Comparison of ENCODE assay signal across 1 cellular context in genomic region chr16:67979955-67980678, GRCh38.
TF ChIP-seq lines count a peak whose summit lies in the region.

Gene DPEP3, minus strand, starts transcription at chr16:67980499. Its CDS starts 119 bp downstream, at chr16:67980380.

TF ChIP-seq in K562, 482 proteins besides CTCF, POLR2A, EP300 and RAD21 (continued from another document):
- peak; percentile 96 for TF ChIP-seq ZBTB33 (CRISPR knock-in tag; IDR thresholded peaks at IDR 0.05)
- no peak for TF ChIP-seq TAL1 (IDR thresholded peaks at IDR 0.05)
- no peak for TF ChIP-seq ZNF175 (CRISPR knock-in tag; IDR thresholded peaks at IDR 0.05; ENCODE audit: low read depth)
- no peak for TF ChIP-seq SETDB1 (IDR thresholded peaks at IDR 0.05; ENCODE audit: low read length)
- no peak for TF ChIP-seq ZNF57 (CRISPR knock-in tag; IDR thresholded peaks at IDR 0.05)
- no peak for TF ChIP-seq ZNF263 (CRISPR knock-in tag; IDR thresholded peaks at IDR 0.05; ENCODE audit: borderline replicate concordance)
- no peak for TF ChIP-seq SMAD2 (IDR thresholded peaks at IDR 0.05; ENCODE audit: low read depth, low read length)
- TF ChIP-seq, protein P1, sequence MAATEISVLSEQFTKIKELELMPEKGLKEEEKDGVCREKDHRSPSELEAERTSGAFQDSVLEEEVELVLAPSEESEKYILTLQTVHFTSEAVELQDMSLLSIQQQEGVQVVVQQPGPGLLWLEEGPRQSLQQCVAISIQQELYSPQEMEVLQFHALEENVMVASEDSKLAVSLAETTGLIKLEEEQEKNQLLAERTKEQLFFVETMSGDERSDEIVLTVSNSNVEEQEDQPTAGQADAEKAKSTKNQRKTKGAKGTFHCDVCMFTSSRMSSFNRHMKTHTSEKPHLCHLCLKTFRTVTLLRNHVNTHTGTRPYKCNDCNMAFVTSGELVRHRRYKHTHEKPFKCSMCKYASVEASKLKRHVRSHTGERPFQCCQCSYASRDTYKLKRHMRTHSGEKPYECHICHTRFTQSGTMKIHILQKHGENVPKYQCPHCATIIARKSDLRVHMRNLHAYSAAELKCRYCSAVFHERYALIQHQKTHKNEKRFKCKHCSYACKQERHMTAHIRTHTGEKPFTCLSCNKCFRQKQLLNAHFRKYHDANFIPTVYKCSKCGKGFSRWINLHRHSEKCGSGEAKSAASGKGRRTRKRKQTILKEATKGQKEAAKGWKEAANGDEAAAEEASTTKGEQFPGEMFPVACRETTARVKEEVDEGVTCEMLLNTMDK (IDR thresholded peaks at IDR 0.05; ENCODE audit: borderline replicate concordance, insufficient read depth, low read depth, low read length, poor library complexity, severe bottlenecking): peak; percentile 47
- no peak for TF ChIP-seq HDAC3 (IDR thresholded peaks at IDR 0.05; ENCODE audit: borderline replicate concordance, partially characterized antibody)
- TF ChIP-seq KAT8 (IDR thresholded peaks at IDR 0.05; ENCODE audit: low read depth): no peak
- TF ChIP-seq MTF1 (CRISPR knock-in tag; IDR thresholded peaks at IDR 0.05; ENCODE audit: borderline replicate concordance): no peak
- TF ChIP-seq, protein P2, sequence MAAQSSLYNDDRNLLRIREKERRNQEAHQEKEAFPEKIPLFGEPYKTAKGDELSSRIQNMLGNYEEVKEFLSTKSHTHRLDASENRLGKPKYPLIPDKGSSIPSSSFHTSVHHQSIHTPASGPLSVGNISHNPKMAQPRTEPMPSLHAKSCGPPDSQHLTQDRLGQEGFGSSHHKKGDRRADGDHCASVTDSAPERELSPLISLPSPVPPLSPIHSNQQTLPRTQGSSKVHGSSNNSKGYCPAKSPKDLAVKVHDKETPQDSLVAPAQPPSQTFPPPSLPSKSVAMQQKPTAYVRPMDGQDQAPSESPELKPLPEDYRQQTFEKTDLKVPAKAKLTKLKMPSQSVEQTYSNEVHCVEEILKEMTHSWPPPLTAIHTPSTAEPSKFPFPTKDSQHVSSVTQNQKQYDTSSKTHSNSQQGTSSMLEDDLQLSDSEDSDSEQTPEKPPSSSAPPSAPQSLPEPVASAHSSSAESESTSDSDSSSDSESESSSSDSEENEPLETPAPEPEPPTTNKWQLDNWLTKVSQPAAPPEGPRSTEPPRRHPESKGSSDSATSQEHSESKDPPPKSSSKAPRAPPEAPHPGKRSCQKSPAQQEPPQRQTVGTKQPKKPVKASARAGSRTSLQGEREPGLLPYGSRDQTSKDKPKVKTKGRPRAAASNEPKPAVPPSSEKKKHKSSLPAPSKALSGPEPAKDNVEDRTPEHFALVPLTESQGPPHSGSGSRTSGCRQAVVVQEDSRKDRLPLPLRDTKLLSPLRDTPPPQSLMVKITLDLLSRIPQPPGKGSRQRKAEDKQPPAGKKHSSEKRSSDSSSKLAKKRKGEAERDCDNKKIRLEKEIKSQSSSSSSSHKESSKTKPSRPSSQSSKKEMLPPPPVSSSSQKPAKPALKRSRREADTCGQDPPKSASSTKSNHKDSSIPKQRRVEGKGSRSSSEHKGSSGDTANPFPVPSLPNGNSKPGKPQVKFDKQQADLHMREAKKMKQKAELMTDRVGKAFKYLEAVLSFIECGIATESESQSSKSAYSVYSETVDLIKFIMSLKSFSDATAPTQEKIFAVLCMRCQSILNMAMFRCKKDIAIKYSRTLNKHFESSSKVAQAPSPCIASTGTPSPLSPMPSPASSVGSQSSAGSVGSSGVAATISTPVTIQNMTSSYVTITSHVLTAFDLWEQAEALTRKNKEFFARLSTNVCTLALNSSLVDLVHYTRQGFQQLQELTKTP (IDR thresholded peaks at IDR 0.05; ENCODE audit: low read depth in 1 of 2, partially characterized antibody in 2 of 2): no peak
- TF ChIP-seq NR2C2 (CRISPR knock-in tag; IDR thresholded peaks at IDR 0.05): no peak
- no peak for TF ChIP-seq NR2C2 (tag; IDR thresholded peaks at IDR 0.05)
- TF ChIP-seq SNAPC5 (CRISPR knock-in tag; IDR thresholded peaks at IDR 0.05): no peak
- no peak for TF ChIP-seq ZNF212 (CRISPR knock-in tag; IDR thresholded peaks at IDR 0.05)
- no peak for TF ChIP-seq SMARCA5 (IDR thresholded peaks at IDR 0.05)
- no peak for TF ChIP-seq BRD9 (IDR thresholded peaks at IDR 0.05; ENCODE audit: low read depth, partially characterized antibody)
- TF ChIP-seq, protein P3, sequence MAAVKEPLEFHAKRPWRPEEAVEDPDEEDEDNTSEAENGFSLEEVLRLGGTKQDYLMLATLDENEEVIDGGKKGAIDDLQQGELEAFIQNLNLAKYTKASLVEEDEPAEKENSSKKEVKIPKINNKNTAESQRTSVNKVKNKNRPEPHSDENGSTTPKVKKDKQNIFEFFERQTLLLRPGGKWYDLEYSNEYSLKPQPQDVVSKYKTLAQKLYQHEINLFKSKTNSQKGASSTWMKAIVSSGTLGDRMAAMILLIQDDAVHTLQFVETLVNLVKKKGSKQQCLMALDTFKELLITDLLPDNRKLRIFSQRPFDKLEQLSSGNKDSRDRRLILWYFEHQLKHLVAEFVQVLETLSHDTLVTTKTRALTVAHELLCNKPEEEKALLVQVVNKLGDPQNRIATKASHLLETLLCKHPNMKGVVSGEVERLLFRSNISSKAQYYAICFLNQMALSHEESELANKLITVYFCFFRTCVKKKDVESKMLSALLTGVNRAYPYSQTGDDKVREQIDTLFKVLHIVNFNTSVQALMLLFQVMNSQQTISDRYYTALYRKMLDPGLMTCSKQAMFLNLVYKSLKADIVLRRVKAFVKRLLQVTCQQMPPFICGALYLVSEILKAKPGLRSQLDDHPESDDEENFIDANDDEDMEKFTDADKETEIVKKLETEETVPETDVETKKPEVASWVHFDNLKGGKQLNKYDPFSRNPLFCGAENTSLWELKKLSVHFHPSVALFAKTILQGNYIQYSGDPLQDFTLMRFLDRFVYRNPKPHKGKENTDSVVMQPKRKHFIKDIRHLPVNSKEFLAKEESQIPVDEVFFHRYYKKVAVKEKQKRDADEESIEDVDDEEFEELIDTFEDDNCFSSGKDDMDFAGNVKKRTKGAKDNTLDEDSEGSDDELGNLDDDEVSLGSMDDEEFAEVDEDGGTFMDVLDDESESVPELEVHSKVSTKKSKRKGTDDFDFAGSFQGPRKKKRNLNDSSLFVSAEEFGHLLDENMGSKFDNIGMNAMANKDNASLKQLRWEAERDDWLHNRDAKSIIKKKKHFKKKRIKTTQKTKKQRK (IDR thresholded peaks at IDR 0.05; ENCODE audit: borderline replicate concordance, low read depth, low read length): no peak
- no peak for TF ChIP-seq ELF1 (tag; IDR thresholded peaks at IDR 0.05)
- peak; percentile 49 for TF ChIP-seq SRSF7 (optimal IDR thresholded peaks at IDR 0.05; ENCODE audit: low read depth, low read length)
- TF ChIP-seq, protein P4, sequence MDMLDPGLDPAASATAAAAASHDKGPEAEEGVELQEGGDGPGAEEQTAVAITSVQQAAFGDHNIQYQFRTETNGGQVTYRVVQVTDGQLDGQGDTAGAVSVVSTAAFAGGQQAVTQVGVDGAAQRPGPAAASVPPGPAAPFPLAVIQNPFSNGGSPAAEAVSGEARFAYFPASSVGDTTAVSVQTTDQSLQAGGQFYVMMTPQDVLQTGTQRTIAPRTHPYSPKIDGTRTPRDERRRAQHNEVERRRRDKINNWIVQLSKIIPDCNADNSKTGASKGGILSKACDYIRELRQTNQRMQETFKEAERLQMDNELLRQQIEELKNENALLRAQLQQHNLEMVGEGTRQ (CRISPR knock-in tag; IDR thresholded peaks at IDR 0.05): no peak
- TF ChIP-seq ZFP36 (IDR thresholded peaks at IDR 0.05; ENCODE audit: low read depth, low read length, partially characterized antibody): no peak
